16 cellular contexts compared by ENCODE assay signal in genomic region chr1:58786927-58787245, GRCh38. TPM values are rescaled to one million over a fixed set of nuclear protein-coding genes. Genes with fewer than 3 reads are reported as not detected.
DNase-seq lines count a peak whose midpoint lies in the region; ATAC-seq and TF ChIP-seq lines count a peak whose summit lies in the region.
"Had no signal": no experiment of that assay in that cellular context is flagged by ENCODE, and none has a peak within 500 bp of the region (broad histone marks: within the 10 kb centered on the region; RNA-seq: fewer than 3 reads in every experiment).

No MANE protein-coding gene starts in this region.

- POLR2A ChIA-PET in GM10248 (lab: Yijun Ruan, JAX) = no interaction called here

- H3K36me3 ChIP-seq in body of pancreas (replicated peaks in 1 of 2; ENCODE audit: insufficient read depth in 1 of 2, low read depth in 2 of 2) (no peaks in the 10 kb centered on the region), tibial nerve (peaks cover 0 to 14% (median 0%) of the 10 kb centered on the region in 3 donors)
- H3K36me3 ChIP-seq: colonic mucosa had no signal

- H3K9me3 Mint-ChIP-seq in T-helper 2 cell treated with Interferon-gamma antibody and Interleukin-4, amounts not matched to agents 5 μg/mL and 100 μg/mL, for 36 hours = peaks cover 15% of the 10 kb centered on the region
- peaks cover 0 to 2% of the 10 kb centered on the region in 2 donors for H3K9me3 Mint-ChIP-seq in natural killer cell

- no peaks in the 10 kb centered on the region for H3K27me3 ChIP-seq in body of pancreas
- no peaks in the 10 kb centered on the region for H3K27me3 ChIP-seq in tibial nerve
- H3K27me3 ChIP-seq: colonic mucosa, Peyer's patch had no signal

- intact Hi-C loops in body of pancreas (cut with DNase I) = no loop called here
- intact Hi-C loops in natural killer cell (cut with micrococcal nuclease) = loop anchor here (10.0 kb wide), 2 partner anchors 98 to 258 kb away; no protein-coding TSS in a partner anchor

- H3K27ac Mint-ChIP-seq in T-helper 2 cell treated with Interferon-gamma antibody and Interleukin-4, amounts not matched to agents 5 μg/mL and 100 μg/mL, for 36 hours = no peak overlapping the region
- peak overlapping the region; percentile 96 to 99 for H3K27ac Mint-ChIP-seq in natural killer cell

- WGBS in body of pancreas, 2 donors = 78 to 91% methylated on average over 2 of the region's 2 CpGs
- 79 to 91% methylated on average over 2 of the region's 2 CpGs for WGBS in tibial nerve, 2 donors

- H3K4me1 ChIP-seq in body of pancreas = peaks cover 12% of the 10 kb centered on the region
- H3K4me1 ChIP-seq in tibial nerve = peaks cover 0 to 13% (median 9%) of the 10 kb centered on the region in 4 donors
- H3K4me1 ChIP-seq: colonic mucosa had no signal

- TF ChIP-seq CTCF in body of pancreas (IDR thresholded peaks at IDR 0.05) = no peak
- no peak for TF ChIP-seq CTCF in natural killer cell (IDR thresholded peaks at IDR 0.05)
- TF ChIP-seq CTCF in tibial nerve (IDR thresholded peaks at IDR 0.05) = no peak
- no peak for TF ChIP-seq CTCF in GM10248 (IDR thresholded peaks at IDR 0.05; ENCODE audit: control extremely low read depth, extremely low read depth, low read depth, missing control alignments)

- peak overlapping the region; percentile 4 for H3K4me3 Mint-ChIP-seq in T-helper 2 cell treated with Interferon-gamma antibody and Interleukin-4, amounts not matched to agents 5 μg/mL and 100 μg/mL, for 36 hours
- H3K4me3 Mint-ChIP-seq in natural killer cell = peak overlapping the region; percentile 5

- peaks cover 15% of the 10 kb centered on the region for H3K4me1 Mint-ChIP-seq in T-helper 2 cell treated with Interferon-gamma antibody and Interleukin-4, amounts not matched to agents 5 μg/mL and 100 μg/mL, for 36 hours (ENCODE audit: low read depth)
- peaks cover 43 to 64% of the 10 kb centered on the region in 2 donors for H3K4me1 Mint-ChIP-seq in natural killer cell

- no peak for ATAC-seq in body of pancreas
- no peak for ATAC-seq in natural killer cell

- DNase-seq in T-helper 2 cell treated with Interferon-gamma antibody and Interleukin-4, amounts not matched to agents 5 μg/mL and 100 μg/mL, for 36 hours (ENCODE audit: low spot score) = no peak
- DNase-seq in T-helper 2 cell = no peak
- DNase-seq in body of pancreas = no peak
- no peak for DNase-seq in natural killer cell
- DNase-seq in tibial nerve (ENCODE audit: low spot score in 2 of 2) = no peak
- DNase-seq in NCI-H1105 treated with DMSO at 0.1 percent for 48 hours (lab: John Stamatoyannopoulos, UW) = no peak
- no peak for DNase-seq in DMS53 treated with DMSO at 0.1 percent for 48 hours (lab: John Stamatoyannopoulos, UW; ENCODE audit: unreplicated experiment)
- DNase-seq in GM10248 (ENCODE audit: extremely low spot score) = no peak
- DNase-seq: activated CD4-positive, alpha-beta T cell treated with anti-CD3 and anti-CD28 coated beads for 1 hour; colonic mucosa; COR-L47; erythroblast; GOT3; Peyer's patch; stimulated activated CD4-positive, alpha-beta T cell treated with anti-CD3 and anti-CD28 coated beads, Interleukin-1b, Interleukin-23, amount 100 ng/mL, for 48 hours; SW 1271 had no signal

- peaks cover 2% of the 10 kb centered on the region for H3K27me3 Mint-ChIP-seq in T-helper 2 cell treated with Interferon-gamma antibody and Interleukin-4, amounts not matched to agents 5 μg/mL and 100 μg/mL, for 36 hours (ENCODE audit: low read depth)
- H3K27me3 Mint-ChIP-seq in natural killer cell (ENCODE audit: low read depth in 2 of 2) = peaks cover 0 to 7% of the 10 kb centered on the region in 2 donors

- CTCF ChIA-PET in GM10248 (lab: Yijun Ruan, JAX) = interaction anchor here (1.6 kb wide), 2 partner anchors 912 to 972 kb away, joined by 3 to 5 read pairs; no protein-coding TSS in a partner anchor

- peaks cover 18% of the 10 kb centered on the region for H3K36me3 Mint-ChIP-seq in T-helper 2 cell treated with Interferon-gamma antibody and Interleukin-4, amounts not matched to agents 5 μg/mL and 100 μg/mL, for 36 hours (ENCODE audit: low read depth)
- no peaks in the 10 kb centered on the region for H3K36me3 Mint-ChIP-seq in natural killer cell

- no peak for TF ChIP-seq EP300 in tibial nerve (IDR thresholded peaks at IDR 0.05)

- H3K9me3 ChIP-seq in body of pancreas = no peaks in the 10 kb centered on the region
- peaks cover 0 to 12% (median 0%) of the 10 kb centered on the region in 4 donors for H3K9me3 ChIP-seq in tibial nerve
- H3K9me3 ChIP-seq: colonic mucosa, Peyer's patch had no signal

- peak overlapping the region in 3 of 4 donors; percentile 96 to 100 (median 99) for H3K27ac ChIP-seq in body of pancreas
- peak overlapping the region in 3 of 4 donors; percentile 99 to 100 (median 100) for H3K27ac ChIP-seq in tibial nerve
- H3K27ac ChIP-seq: colonic mucosa had no signal

- TF ChIP-seq POLR2A in body of pancreas (IDR thresholded peaks at IDR 0.05) = no peak
- no peak for TF ChIP-seq POLR2A in tibial nerve (IDR thresholded peaks at IDR 0.05)

- no peak overlapping the region for H3K4me3 ChIP-seq in body of pancreas
- H3K4me3 ChIP-seq in tibial nerve = no peak overlapping the region
- H3K4me3 ChIP-seq: colonic mucosa, Peyer's patch had no signal

RNA-seq across cellular contexts. Expression of gene JUN, which starts 3.0 kb away (rescaled TPM):
- 100 to 1,000 TPM; 320 to 712 TPM for total RNA-seq in body of pancreas
- total RNA-seq in natural killer cell = 1,000 to 10,000 TPM; 1,209 to 1,942 (median 1,808) TPM
- 100 to 1,000 TPM; 169 to 267 (median 192) TPM for total RNA-seq in tibial nerve
